In genomic region chr2:12008425-12009061, GRCh38 we compare ENCODE assay signal across 9 cellular contexts.
A peak's percentile ranks its signal among the peaks of the same experiment; 100 is the strongest.
DNase-seq lines count a peak whose midpoint lies in the region; ATAC-seq lines count a peak whose summit lies in the region.
"Had no signal": no experiment of that assay in that cellular context is flagged by ENCODE, and none has a peak within 500 bp of the region (broad histone marks: within the 10 kb centered on the region; RNA-seq: fewer than 3 reads in every experiment).

No MANE protein-coding gene starts in this region.

- peak overlapping the region; percentile 75 for H3K27ac ChIP-seq in SJSA1
- H3K27ac ChIP-seq in right cardiac atrium (ENCODE audit: low read length), result no peak overlapping the region

- H3K4me1 ChIP-seq in SJSA1 (replicated peaks) (peaks cover 42% of the 10 kb centered on the region), right cardiac atrium (ENCODE audit: control insufficient read depth, insufficient read depth, low read length) (no peaks in the 10 kb centered on the region)

- H3K4me3 ChIP-seq in SJSA1 (no peak overlapping the region), right cardiac atrium (ENCODE audit: low read length) (no peak overlapping the region)

- H3K9me3 ChIP-seq in SJSA1 (replicated peaks), result no peaks in the 10 kb centered on the region
- no peaks in the 10 kb centered on the region for H3K9me3 ChIP-seq in right cardiac atrium (ENCODE audit: control insufficient read depth, low read length)

- ATAC-seq in GM19397 (IDR thresholded peaks at IDR 0.05; ENCODE audit: unreplicated experiment) (peak; percentile 64), HG03097 (IDR thresholded peaks at IDR 0.05; ENCODE audit: low FRiP score, unreplicated experiment) (peak; percentile 71), right cardiac atrium (no peak)

- 82% methylated on average over 6 of the region's 6 CpGs for WGBS in right cardiac atrium

- intact Hi-C loops in right cardiac atrium (cut with DNase I), result no loop called here

- H3K27me3 ChIP-seq in SJSA1 (replicated peaks), result no peaks in the 10 kb centered on the region
- no peaks in the 10 kb centered on the region for H3K27me3 ChIP-seq in right cardiac atrium (ENCODE audit: control insufficient read depth, insufficient read depth)

- no peaks in the 10 kb centered on the region for H3K36me3 ChIP-seq in SJSA1

- DNase-seq in ACHN (peak; percentile 48), SJSA1 (ENCODE audit: low read depth in 1 of 2, low spot score in 2 of 2) (peak in 1 of 2 experiments; percentile 64), right cardiac atrium (no peak), NCI-H82 treated with DMSO at 0.1 percent for 48 hours (lab: John Stamatoyannopoulos, UW; ENCODE audit: unreplicated experiment) (no peak), hippocampal formation (lab: John Stamatoyannopoulos, UW) (no peak), DMS153 treated with DMSO at 0.1 percent for 48 hours (lab: John Stamatoyannopoulos, UW; ENCODE audit: unreplicated experiment) (no peak)
- DNase-seq: NCI-H1417 had no signal

- in situ Hi-C loops in ACHN (cut with HindIII; ENCODE audit: low pct_ligation_motif_present, low pct_unique_long_range_greater_than_20kb, low sequenced_read_pairs), result no loop called here

Comparison
In these comparisons a context has a peak if more than half of its experiments do, and no peak if none do; other contexts are left out.
1. ATAC-seq: peak in GM19397 (single experiment) and HG03097 (single experiment); none in right cardiac atrium (0 of 2).